Comparison of ENCODE assay signal across 19 cellular contexts in genomic region chr18:62122330-62122729, GRCh38.
DNase-seq lines count a peak whose midpoint lies in the region; ATAC-seq, FAIRE-seq and TF ChIP-seq lines count a peak whose summit lies in the region.
"Had no signal": no experiment of that assay in that cellular context is flagged by ENCODE, and none has a peak within 500 bp of the region (broad histone marks: within the 10 kb centered on the region; RNA-seq: fewer than 3 reads in every experiment).

No MANE protein-coding gene starts in this region.

- H3K27me3 ChIP-seq in pancreas: no peaks in the 10 kb centered on the region
- no peaks in the 10 kb centered on the region for H3K27me3 ChIP-seq in endodermal cell (ENCODE audit: control insufficient read depth, insufficient read depth, low read length, poor library complexity, severe bottlenecking)

- H3K9ac ChIP-seq in endodermal cell (ENCODE audit: extremely low read depth, low read length, poor library complexity, severe bottlenecking): no peak overlapping the region
- H3K9ac ChIP-seq: GM23248 had no signal

- H3K9me3 ChIP-seq in pancreas (no peaks in the 10 kb centered on the region), endodermal cell (ENCODE audit: control insufficient read depth, low read length) (peaks cover 4% of the 10 kb centered on the region)

- CTCF ChIA-PET in activated CD8-positive, alpha-beta memory T cell treated with anti-CD3 and anti-CD28 coated beads, Interleukin-2, amount 10 ng/mL, durations not matched to agents 7 days and 5 days (lab: Charles Lee): interaction anchor here (1.6 kb wide), 1 partner anchor 9 kb away, joined by 10 read pairs; no protein-coding TSS in a partner anchor

- intact Hi-C loops in left colon (cut with DNase I, micrococcal nuclease) (no loop called here), pancreas (cut with DNase I) (no loop called here)

- DNase-seq in frontal cortex (ENCODE audit: low spot score in 2 of 2) (no peak), left colon (no peak), pancreas (no peak), mesothelial cell of epicardium (ENCODE audit: low spot score in 2 of 2, unreplicated experiment in 2 of 2) (no peak), endodermal cell (no peak)
- no peak for DNase-seq in activated CD8-positive, alpha-beta memory T cell treated with anti-CD3 and anti-CD28 coated beads, Interleukin-2, amount 10 ng/mL, durations not matched to agents 7 days and 5 days
- DNase-seq: C1 segment of cervical spinal cord; Calu3; CD4-positive, alpha-beta memory T cell; COR-L47; DMS79; EL; GDM1; GM23248; H7; HCEC 1CT had no signal

- H3K36me3 Mint-ChIP-seq in mesothelial cell of epicardium (peaks cover 21% of the 10 kb centered on the region), endodermal cell (ENCODE audit: low read depth) (no peaks in the 10 kb centered on the region)
- H3K36me3 Mint-ChIP-seq in activated CD8-positive, alpha-beta memory T cell treated with anti-CD3 and anti-CD28 coated beads, Interleukin-2, amount 10 ng/mL, durations not matched to agents 7 days and 5 days: peaks cover 2% of the 10 kb centered on the region

- H3K36me3 ChIP-seq in pancreas (no peaks in the 10 kb centered on the region), endodermal cell (ENCODE audit: control insufficient read depth, insufficient read depth, low read length) (no peaks in the 10 kb centered on the region)

- H3K4me1 Mint-ChIP-seq in mesothelial cell of epicardium (peaks cover 3% of the 10 kb centered on the region), endodermal cell (no peaks in the 10 kb centered on the region)
- H3K4me1 Mint-ChIP-seq in activated CD8-positive, alpha-beta memory T cell treated with anti-CD3 and anti-CD28 coated beads, Interleukin-2, amount 10 ng/mL, durations not matched to agents 7 days and 5 days: peaks cover 7% of the 10 kb centered on the region
- H3K4me1 Mint-ChIP-seq: CD4-positive, alpha-beta memory T cell had no signal

- H3K27ac ChIP-seq in pancreas (no peak overlapping the region), endodermal cell (ENCODE audit: low read depth, low read length) (no peak overlapping the region)
- H3K27ac ChIP-seq: GM23248 had no signal

- TF ChIP-seq CTCF in pancreas (IDR thresholded peaks at IDR 0.05) (no peak), mesothelial cell of epicardium (IDR thresholded peaks at IDR 0.05; ENCODE audit: unreplicated experiment) (no peak), endodermal cell (conservative IDR thresholded peaks at IDR 0.05) (no peak)

- peaks cover 24% of the 10 kb centered on the region for H3K9me3 Mint-ChIP-seq in mesothelial cell of epicardium
- no peaks in the 10 kb centered on the region for H3K9me3 Mint-ChIP-seq in endodermal cell
- no peaks in the 10 kb centered on the region for H3K9me3 Mint-ChIP-seq in activated CD8-positive, alpha-beta memory T cell treated with anti-CD3 and anti-CD28 coated beads, Interleukin-2, amount 10 ng/mL, durations not matched to agents 7 days and 5 days (ENCODE audit: low read depth)
- H3K9me3 Mint-ChIP-seq: CD4-positive, alpha-beta memory T cell had no signal

- H3K27ac Mint-ChIP-seq in mesothelial cell of epicardium: no peak overlapping the region
- H3K27ac Mint-ChIP-seq in endodermal cell: no peak overlapping the region
- H3K27ac Mint-ChIP-seq in activated CD8-positive, alpha-beta memory T cell treated with anti-CD3 and anti-CD28 coated beads, Interleukin-2, amount 10 ng/mL, durations not matched to agents 7 days and 5 days: no peak overlapping the region

- peaks cover 0 to 4% (median 0%) of the 10 kb centered on the region in 3 donors for H3K4me1 ChIP-seq in pancreas
- no peaks in the 10 kb centered on the region for H3K4me1 ChIP-seq in endodermal cell (ENCODE audit: control insufficient read depth, insufficient read depth, low read length)

- H3K4me3 Mint-ChIP-seq in mesothelial cell of epicardium: no peak overlapping the region
- no peak overlapping the region for H3K4me3 Mint-ChIP-seq in endodermal cell
- no peak overlapping the region for H3K4me3 Mint-ChIP-seq in activated CD8-positive, alpha-beta memory T cell treated with anti-CD3 and anti-CD28 coated beads, Interleukin-2, amount 10 ng/mL, durations not matched to agents 7 days and 5 days
- H3K4me3 Mint-ChIP-seq: CD4-positive, alpha-beta memory T cell had no signal

- ATAC-seq in left colon (peak; percentile 58), pancreas (peak in 3 of 4 donors; percentile 61 to 71 (median 61))
- no peak for ATAC-seq in activated CD8-positive, alpha-beta memory T cell treated with anti-CD3 and anti-CD28 coated beads, Interleukin-2, amount 10 ng/mL, durations not matched to agents 7 days and 5 days
- ATAC-seq: GM12878 had no signal

- FAIRE-seq in frontal cortex (lab: Jason Lieb, UNC): peak; percentile 67
- peak; percentile 34 for FAIRE-seq in pancreas (lab: Jason Lieb, UNC)
- FAIRE-seq: GM12878, GM19239, H1 had no signal

- 11 to 24% methylated on average over 1 of the region's 1 CpG for WGBS in pancreas, 2 donors
- WGBS in endodermal cell (ENCODE audit: insufficient coverage in 1 of 2, insufficient read length in 1 of 2), 2 experiments: 96 to 100% methylated on average over 1 of the region's 1 CpG

- no peaks in the 10 kb centered on the region for H3K27me3 Mint-ChIP-seq in mesothelial cell of epicardium (ENCODE audit: low read depth)
- H3K27me3 Mint-ChIP-seq in endodermal cell (ENCODE audit: insufficient read depth): no peaks in the 10 kb centered on the region
- H3K27me3 Mint-ChIP-seq in activated CD8-positive, alpha-beta memory T cell treated with anti-CD3 and anti-CD28 coated beads, Interleukin-2, amount 10 ng/mL, durations not matched to agents 7 days and 5 days: no peaks in the 10 kb centered on the region
- H3K27me3 Mint-ChIP-seq: CD4-positive, alpha-beta memory T cell had no signal

- H3K4me3 ChIP-seq in pancreas: no peak overlapping the region
- H3K4me3 ChIP-seq in endodermal cell (ENCODE audit: low read length): no peak overlapping the region
- H3K4me3 ChIP-seq: GM12878, GM23248 had no signal
